17 cellular contexts compared by ENCODE assay signal in genomic region chr2:103152556-103152955, GRCh38.
DNase-seq lines count a peak whose midpoint lies in the region; TF ChIP-seq lines count a peak whose summit lies in the region.
"Had no signal": no experiment of that assay in that cellular context is flagged by ENCODE, and none has a peak within 500 bp of the region (broad histone marks: within the 10 kb centered on the region; RNA-seq: fewer than 3 reads in every experiment).

No MANE protein-coding gene starts in this region.

- H2AFZ ChIP-seq in PC-9 = no peak overlapping the region
- H2AFZ ChIP-seq: GM23338 had no signal

- no peaks in the 10 kb centered on the region for H3K36me3 ChIP-seq in esophagus muscularis mucosa
- no peaks in the 10 kb centered on the region for H3K36me3 ChIP-seq in PC-9 (ENCODE audit: low read depth)
- H3K36me3 ChIP-seq: BLaER1 treated with 17β-estradiol and CSF1 and Interleukin-3, amounts not matched to agents 10 nM and 100 nM had no signal

- TF ChIP-seq CTCF in esophagus muscularis mucosa (IDR thresholded peaks at IDR 0.05) (no peak), PC-9 (conservative IDR thresholded peaks at IDR 0.05) (no peak)

- H3K9me3 ChIP-seq in esophagus muscularis mucosa (no peaks in the 10 kb centered on the region), PC-9 (ENCODE audit: insufficient read depth, low read depth) (no peaks in the 10 kb centered on the region)

- POLR2A ChIA-PET in PC-9 (lab: Charles Lee; ENCODE audit: unreplicated experiment) = no interaction called here

- H3K4me3 ChIP-seq in esophagus muscularis mucosa (no peak overlapping the region), PC-9 (no peak overlapping the region)
- H3K4me3 ChIP-seq: BLaER1 treated with 17β-estradiol and CSF1 and Interleukin-3, amounts not matched to agents 10 nM and 100 nM; GM23338 had no signal

- H3K27ac ChIP-seq in esophagus muscularis mucosa (replicated peaks in 1 of 4) (no peak overlapping the region), PC-9 (no peak overlapping the region)
- H3K27ac ChIP-seq: BLaER1 treated with 17β-estradiol and CSF1 and Interleukin-3, amounts not matched to agents 10 nM and 100 nM had no signal

- TF ChIP-seq EP300 in esophagus muscularis mucosa (IDR thresholded peaks at IDR 0.05) = no peak

- H3F3A ChIP-seq in PC-9 (ENCODE audit: insufficient read depth, low read depth) = no peaks in the 10 kb centered on the region

- H3K4me1 ChIP-seq in esophagus muscularis mucosa (peaks cover 0 to 25% (median 20%) of the 10 kb centered on the region in 4 donors), PC-9 (replicated peaks; ENCODE audit: insufficient read depth) (no peaks in the 10 kb centered on the region)
- H3K4me1 ChIP-seq: BLaER1 treated with 17β-estradiol and CSF1 and Interleukin-3, amounts not matched to agents 10 nM and 100 nM had no signal

- CTCF ChIA-PET in PC-9 (lab: Charles Lee) = no interaction called here

- no peaks in the 10 kb centered on the region for H3K9me2 ChIP-seq in PC-9 (ENCODE audit: insufficient read depth)

- H3K79me2 ChIP-seq in PC-9 (ENCODE audit: low read depth) = no peaks in the 10 kb centered on the region

- no peak for TF ChIP-seq POLR2A in esophagus muscularis mucosa (IDR thresholded peaks at IDR 0.05; ENCODE audit: low read depth)

- no TSS peak for BruUV-seq in PC-9 (replicated peaks; lab: Mats Ljungman, UMichigan)

- H3K27me3 ChIP-seq in esophagus muscularis mucosa = no peaks in the 10 kb centered on the region
- H3K27me3 ChIP-seq in PC-9 (ENCODE audit: insufficient read depth, low read depth) = peaks cover 62% of the 10 kb centered on the region
- H3K27me3 ChIP-seq: BLaER1 treated with 17β-estradiol and CSF1 and Interleukin-3, amounts not matched to agents 10 nM and 100 nM had no signal

- DNase-seq in NCI-H345 (lab: John Stamatoyannopoulos, UW) (peak; percentile 14), NCI-H345 treated with DMSO at 0.1 percent for 48 hours (lab: John Stamatoyannopoulos, UW; ENCODE audit: unreplicated experiment) (no peak), Daoy (ENCODE audit: low read depth) (peak; percentile 66), esophagus muscularis mucosa (ENCODE audit: extremely low spot score) (peak; percentile 39), PC-9 (no peak), A172 (ENCODE audit: low spot score) (no peak), NCI-H510A treated with DMSO at 0.1 percent for 48 hours (lab: John Stamatoyannopoulos, UW) (no peak)
- DNase-seq: 8988T; CD8-positive, alpha-beta T cell; DMS 273 treated with DMSO at 0.1 percent for 48 hours; DMS53; DND-41; H7; HFFc6; IMR-90 had no signal

- intact Hi-C loops in esophagus muscularis mucosa (cut with DNase I) = no loop called here
- intact Hi-C loops in PC-9 (cut with micrococcal nuclease; ENCODE audit: unreplicated experiment) = no loop called here

- no peak overlapping the region for H3K4me2 ChIP-seq in PC-9
- H3K4me2 ChIP-seq: BLaER1 treated with 17β-estradiol and CSF1 and Interleukin-3, amounts not matched to agents 10 nM and 100 nM; GM23338 had no signal

- WGBS in esophagus muscularis mucosa = 30% methylated on average over 2 of the region's 2 CpGs

- no peaks in the 10 kb centered on the region for H4K20me1 ChIP-seq in PC-9 (ENCODE audit: insufficient read depth)
- H4K20me1 ChIP-seq: BLaER1 treated with 17β-estradiol and CSF1 and Interleukin-3, amounts not matched to agents 10 nM and 100 nM had no signal

Comparison
In these comparisons a context has a peak if more than half of its experiments do, and no peak if none do; other contexts are left out.
1. DNase-seq: peak in NCI-H345 (single experiment), Daoy (single experiment) and esophagus muscularis mucosa (single experiment); none in NCI-H345 treated with DMSO at 0.1 percent for 48 hours (single experiment), PC-9 (0 of 2), A172 (single experiment) and NCI-H510A treated with DMSO at 0.1 percent for 48 hours (single experiment).